1 cellular context compared by ENCODE assay signal in genomic region chr17:16438557-16439302, GRCh38.
TF ChIP-seq lines count a peak whose summit lies in the region.

No MANE protein-coding gene starts in this region.

TF ChIP-seq in K562, 482 proteins besides CTCF, POLR2A, EP300 and RAD21 (continued from another document and continues in another):
- TF ChIP-seq HMBOX1 (IDR thresholded peaks at IDR 0.05) (no peak), RBM14 (IDR thresholded peaks at IDR 0.05; ENCODE audit: borderline replicate concordance, insufficient read depth, low read depth, low read length) (no peak), TOE1 (IDR thresholded peaks at IDR 0.05; ENCODE audit: borderline replicate concordance) (peak; percentile 96), TOE1 (CRISPR knock-in tag; IDR thresholded peaks at IDR 0.05; ENCODE audit: borderline replicate concordance, low read depth) (no peak), ZNF511 (CRISPR knock-in tag; IDR thresholded peaks at IDR 0.05) (no peak), ZFP30 (CRISPR knock-in tag; IDR thresholded peaks at IDR 0.05; ENCODE audit: borderline replicate concordance) (no peak), USF2 (CRISPR knock-in tag; IDR thresholded peaks at IDR 0.05) (peak; percentile 83), CREB3 (tag; conservative IDR thresholded peaks at IDR 0.05; ENCODE audit: low read depth) (no peak), ZNF766 (CRISPR knock-in tag; conservative IDR thresholded peaks at IDR 0.05) (no peak; the same call in 1 of the 2 replicates), SRSF7 (optimal IDR thresholded peaks at IDR 0.05; ENCODE audit: low read depth, low read length) (no peak), GATAD2A (IDR thresholded peaks at IDR 0.05) (no peak), GATA2 (CRISPR knock-in tag; IDR thresholded peaks at IDR 0.05) (no peak), TAF15 (IDR thresholded peaks at IDR 0.05; ENCODE audit: low read depth, low read length) (no peak), ZBTB40 (IDR thresholded peaks at IDR 0.05) (no peak), ZBTB40 (CRISPR knock-in tag; IDR thresholded peaks at IDR 0.05) (no peak), MTA3 (IDR thresholded peaks at IDR 0.05; ENCODE audit: borderline replicate concordance) (peak; percentile 93), POLR2AphosphoS5 (IDR thresholded peaks at IDR 0.05; ENCODE audit: control insufficient read depth, insufficient read depth, low read depth, low read length) (peak; percentile 98), ZNF57 (CRISPR knock-in tag; IDR thresholded peaks at IDR 0.05) (0 out of 2 replicates have a peak, but pooled peaks have one; percentile 0), IRF2 (CRISPR knock-in tag; IDR thresholded peaks at IDR 0.05) (no peak), ZNF644 (tag; IDR thresholded peaks at IDR 0.05; ENCODE audit: low read depth) (no peak), CHCHD3 (CRISPR knock-in tag; IDR thresholded peaks at IDR 0.05) (peak; percentile 81; the same call in 1 of the 2 replicates), CEBPZ (IDR thresholded peaks at IDR 0.05; ENCODE audit: borderline replicate concordance, low read depth, low read length) (no peak), FOS (IDR thresholded peaks at IDR 0.05; ENCODE audit: extremely low read depth, insufficient read length) (peak; percentile 42), WHSC1 (IDR thresholded peaks at IDR 0.05; ENCODE audit: low read length) (no peak), NR4A1 (CRISPR knock-in tag; IDR thresholded peaks at IDR 0.05) (no peak), NR4A1 (tag; IDR thresholded peaks at IDR 0.05) (no peak), ZNF239 (CRISPR knock-in tag; IDR thresholded peaks at IDR 0.05) (no peak), ZFPM2 (CRISPR knock-in tag; IDR thresholded peaks at IDR 0.05) (0 out of 2 replicates have a peak, but pooled peaks have one; percentile 72), SPI1 (IDR thresholded peaks at IDR 0.05; ENCODE audit: borderline replicate concordance, low read depth, low read length) (no peak), ZBTB26 (CRISPR knock-in tag; IDR thresholded peaks at IDR 0.05) (no peak), PYGO2 (tag; IDR thresholded peaks at IDR 0.05) (no peak), POLR2AphosphoS2 (IDR thresholded peaks at IDR 0.05; ENCODE audit: low read length) (peak; percentile 76; the same call in 1 of the 2 replicates), SFPQ (IDR thresholded peaks at IDR 0.05; ENCODE audit: low read depth, low read length) (no peak), HSF4 (CRISPR knock-in tag; IDR thresholded peaks at IDR 0.05; ENCODE audit: borderline replicate concordance) (no peak), MYBL2 (IDR thresholded peaks at IDR 0.05; ENCODE audit: low read depth) (no peak), MYBL2 (CRISPR knock-in tag; IDR thresholded peaks at IDR 0.05; ENCODE audit: borderline replicate concordance) (no peak), HMG20A (CRISPR knock-in tag; conservative IDR thresholded peaks at IDR 0.05) (no peak), MAFK (IDR thresholded peaks at IDR 0.05; ENCODE audit: low read length) (no peak), ZKSCAN3 (CRISPR knock-in tag; IDR thresholded peaks at IDR 0.05) (no peak), ZKSCAN8 (CRISPR knock-in tag; IDR thresholded peaks at IDR 0.05) (no peak), SIN3A (IDR thresholded peaks at IDR 0.05; ENCODE audit: borderline replicate concordance in 2 of 2, control insufficient read depth in 1 of 2, low read depth in 2 of 2, low read length in 2 of 2) (peak in 1 of 2 experiments; percentile 90; a peak in 1 of 4 replicates), PHB (CRISPR knock-in tag; IDR thresholded peaks at IDR 0.05) (no peak)
